Comparison of ENCODE assay signal across 1 cellular context in the genomic region with DNA sequence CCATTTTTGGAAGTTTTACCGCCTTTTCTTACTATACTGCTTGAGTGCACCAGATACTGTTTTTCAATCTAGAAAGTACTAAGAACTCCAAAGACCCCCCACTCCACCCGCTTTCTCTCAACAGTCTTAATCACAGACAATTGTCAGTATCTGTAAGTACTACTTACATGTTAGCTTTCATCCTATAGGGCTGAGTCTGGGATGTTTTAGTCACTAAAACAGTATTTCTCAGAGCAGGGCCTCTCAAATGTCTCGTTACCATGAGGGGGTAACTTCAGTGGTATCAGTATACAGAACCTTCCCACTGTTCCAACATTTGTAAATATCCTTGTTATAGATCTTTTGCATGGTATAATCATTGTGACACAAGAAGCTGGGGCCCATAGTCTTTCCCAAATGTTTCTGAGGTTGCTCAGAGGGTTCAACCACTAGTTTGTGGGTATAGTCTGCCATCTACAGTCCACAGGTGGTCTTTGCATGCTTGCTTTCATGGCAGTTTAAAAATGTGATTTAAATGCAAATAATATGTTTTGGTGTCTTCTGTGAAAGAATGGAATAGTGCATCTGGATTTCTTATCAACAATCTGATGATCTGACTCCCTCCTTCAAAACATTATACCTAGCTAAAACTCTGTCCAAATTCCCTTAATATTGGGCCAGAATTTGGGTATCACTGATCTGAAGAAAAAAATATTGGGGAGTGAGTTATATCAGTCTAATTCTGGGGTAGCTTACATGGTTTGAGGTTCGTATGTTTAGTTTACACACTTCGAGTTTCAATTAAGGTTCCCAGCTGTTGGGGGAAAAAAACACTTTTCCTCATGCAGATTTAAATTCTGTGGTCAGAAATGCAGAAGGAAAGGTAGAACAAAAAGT.
A peak's percentile ranks its signal among the peaks of the same experiment; 100 is the strongest.
TF ChIP-seq lines count a peak whose summit lies in the region.

No MANE protein-coding gene starts in this region.

TF ChIP-seq in IMR-90, 13 proteins besides CTCF, POLR2A, EP300 and RAD21:
- TF ChIP-seq, protein P1, sequence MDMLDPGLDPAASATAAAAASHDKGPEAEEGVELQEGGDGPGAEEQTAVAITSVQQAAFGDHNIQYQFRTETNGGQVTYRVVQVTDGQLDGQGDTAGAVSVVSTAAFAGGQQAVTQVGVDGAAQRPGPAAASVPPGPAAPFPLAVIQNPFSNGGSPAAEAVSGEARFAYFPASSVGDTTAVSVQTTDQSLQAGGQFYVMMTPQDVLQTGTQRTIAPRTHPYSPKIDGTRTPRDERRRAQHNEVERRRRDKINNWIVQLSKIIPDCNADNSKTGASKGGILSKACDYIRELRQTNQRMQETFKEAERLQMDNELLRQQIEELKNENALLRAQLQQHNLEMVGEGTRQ (IDR thresholded peaks at IDR 0.05; ENCODE audit: low read depth, low read length) = no peak
- TF ChIP-seq SMC3 (IDR thresholded peaks at IDR 0.05; ENCODE audit: low read depth, low read length) = peak; percentile 54
TF ChIP-seq in IMR-90: peak in this region for 1.
